In genomic region chr11:65630215-65630614, GRCh38 we compare ENCODE assay signal across 17 cellular contexts. TPM values are rescaled to one million over a fixed set of nuclear protein-coding genes. Genes with fewer than 3 reads are reported as not detected.
A peak's percentile ranks its signal among the peaks of the same experiment; 100 is the strongest.
DNase-seq lines count a peak whose midpoint lies in the region; ATAC-seq, FAIRE-seq and TF ChIP-seq lines count a peak whose summit lies in the region.
"Had no signal": no experiment of that assay in that cellular context is flagged by ENCODE, and none has a peak within 500 bp of the region (broad histone marks: within the 10 kb centered on the region; RNA-seq: fewer than 3 reads in every experiment).

No MANE protein-coding gene starts in this region.

- H3K27me3 ChIP-seq in HepG2 (ENCODE audit: control insufficient read depth in 1 of 2, insufficient read depth in 2 of 2, low read length in 2 of 2) (no peaks in the 10 kb centered on the region), right lobe of liver (no peaks in the 10 kb centered on the region), heart left ventricle (no peaks in the 10 kb centered on the region), right cardiac atrium (ENCODE audit: control insufficient read depth, insufficient read depth) (no peaks in the 10 kb centered on the region), Peyer's patch (no peaks in the 10 kb centered on the region)
- H3K27me3 ChIP-seq: BLaER1 treated with 17β-estradiol and CSF1 and Interleukin-3, amounts not matched to agents 10 nM and 100 nM had no signal

- H3K4me2 ChIP-seq in HepG2 (ENCODE audit: low read depth, low read length) = no peak overlapping the region
- H3K4me2 ChIP-seq: BLaER1 treated with 17β-estradiol and CSF1 and Interleukin-3, amounts not matched to agents 10 nM and 100 nM had no signal

- TF ChIP-seq RAD21 in HepG2 (CRISPR knock-in tag; IDR thresholded peaks at IDR 0.05) = no peak

- in situ Hi-C loops in HepG2 (cut with HindIII; ENCODE audit: extremely low pct_ligation_motif_present, low pct_unique_long_range_greater_than_20kb) = no loop called here

- POLR2A ChIA-PET in HepG2 (lab: Yijun Ruan, JAX) = interaction anchor here (1.0 kb wide), 3 partner anchors 8 to 15 kb away, joined by 3 to 4 read pairs (median 3); partner anchors contain the start of genes PCNX3 and SIPA1

- TF ChIP-seq EP300 in HepG2 (IDR thresholded peaks at IDR 0.05; ENCODE audit: low read depth in 2 of 2, low read length in 2 of 2) = no peak
- TF ChIP-seq EP300 in HepG2 (CRISPR knock-in tag; IDR thresholded peaks at IDR 0.05; ENCODE audit: borderline replicate concordance) = no peak

- H3K9ac ChIP-seq in HepG2 (ENCODE audit: insufficient read depth, low read depth, low read length) = no peak overlapping the region

- H2AFZ ChIP-seq in HepG2 (ENCODE audit: low read length) = no peak overlapping the region

- H3K79me2 ChIP-seq in HepG2 (ENCODE audit: insufficient read depth, low read length) = no peaks in the 10 kb centered on the region

- H3K9me3 ChIP-seq in HepG2 (ENCODE audit: low read length) (no peaks in the 10 kb centered on the region), right lobe of liver (no peaks in the 10 kb centered on the region), heart left ventricle (no peaks in the 10 kb centered on the region), right cardiac atrium (ENCODE audit: control insufficient read depth, low read length) (no peaks in the 10 kb centered on the region), Peyer's patch (no peaks in the 10 kb centered on the region)
- H3K9me3 ChIP-seq: BLaER1 treated with 17β-estradiol and CSF1 and Interleukin-3, amounts not matched to agents 10 nM and 100 nM had no signal

- no peak for DNase-seq in HepG2 (ENCODE audit: low spot score)
- no peak for DNase-seq in right lobe of liver
- DNase-seq in heart left ventricle = peak in 3 of 5 donors; percentile 57 to 82 (median 74)
- DNase-seq in right cardiac atrium = peak in 1 of 3 donors; percentile 74
- no peak for DNase-seq in Peyer's patch
- DNase-seq in activated CD4-positive, alpha-beta T cell treated with anti-CD3 and anti-CD28 coated beads, Interleukin-2, amount 50 U/mL, for 1 hour = no peak
- DNase-seq in NCI-H446 (lab: John Stamatoyannopoulos, UW) = no peak
- DNase-seq: ACHN; Calu3; CD4-positive, CD25-positive, alpha-beta regulatory T cell; DMS 273 treated with DMSO at 0.1 percent for 48 hours; GOT3; H9 had no signal

- ATAC-seq in HepG2 (no peak), right lobe of liver (no peak), heart left ventricle (peak; percentile 30 to 77 (median 60)), right cardiac atrium (peak; percentile 5 to 34)

- no TSS peak for BruUV-seq in HepG2 (replicated peaks; lab: Mats Ljungman, UMichigan)

- peaks cover 51 to 67% of the 10 kb centered on the region in 2 experiments for H3K36me3 ChIP-seq in HepG2 (replicated peaks in 1 of 2; ENCODE audit: control insufficient read depth in 1 of 2, insufficient read depth in 2 of 2, low read length in 2 of 2)
- H3K36me3 ChIP-seq in right lobe of liver = peaks cover 0 to 60% (median 20%) of the 10 kb centered on the region in 4 donors
- peaks cover 2 to 100% (median 89%) of the 10 kb centered on the region in 9 donors for H3K36me3 ChIP-seq in heart left ventricle
- peaks cover 0 to 97% (median 0%) of the 10 kb centered on the region in 3 donors for H3K36me3 ChIP-seq in Peyer's patch

- H3K4me1 ChIP-seq in HepG2 (ENCODE audit: insufficient read depth, low read length) = no peaks in the 10 kb centered on the region
- H3K4me1 ChIP-seq in right lobe of liver = peaks cover 0 to 10% (median 4%) of the 10 kb centered on the region in 4 donors
- H3K4me1 ChIP-seq in heart left ventricle = peaks cover 0 to 19% (median 8%) of the 10 kb centered on the region in 12 donors
- no peaks in the 10 kb centered on the region for H3K4me1 ChIP-seq in right cardiac atrium (ENCODE audit: control insufficient read depth, insufficient read depth, low read length)
- no peaks in the 10 kb centered on the region for H3K4me1 ChIP-seq in Peyer's patch

- no peaks in the 10 kb centered on the region for H4K20me1 ChIP-seq in HepG2 (ENCODE audit: insufficient read depth, low read length)

- intact Hi-C loops in HepG2 (cut with micrococcal nuclease; ENCODE audit: unreplicated experiment) = no loop called here
- intact Hi-C loops in right lobe of liver (cut with DNase I) = no loop called here
- intact Hi-C loops in heart left ventricle (cut with DNase I) = loop anchor here in 2 of 10 donors (10.0 kb wide), 2 partner anchors 75 to 185 kb away; no protein-coding TSS in a partner anchor
- intact Hi-C loops in right cardiac atrium (cut with DNase I) = loop anchor here in 1 of 4 donors (10.0 kb wide), 1 partner anchor 185 kb away; no protein-coding TSS in a partner anchor

- FAIRE-seq in HepG2 (lab: Jason Lieb, UNC) = no peak

- TF ChIP-seq POLR2A in HepG2 (IDR thresholded peaks at IDR 0.05; ENCODE audit: insufficient read depth in 1 of 2, low read depth in 2 of 2, low read length in 2 of 2) = no peak
- no peak for TF ChIP-seq POLR2A in right lobe of liver (IDR thresholded peaks at IDR 0.05)
- TF ChIP-seq POLR2A in heart left ventricle (IDR thresholded peaks at IDR 0.05) = no peak
- TF ChIP-seq POLR2A in Peyer's patch (IDR thresholded peaks at IDR 0.05) = no peak

- H3K27ac ChIP-seq in HepG2 (ENCODE audit: extremely low read length, insufficient read depth, low read length) (no peak overlapping the region), right lobe of liver (no peak overlapping the region), heart left ventricle (peak overlapping the region in 1 of 12 donors; percentile 19), right cardiac atrium (ENCODE audit: low read length) (no peak overlapping the region), Peyer's patch (no peak overlapping the region)
- H3K27ac ChIP-seq: BLaER1 treated with 17β-estradiol and CSF1 and Interleukin-3, amounts not matched to agents 10 nM and 100 nM had no signal

- WGBS in HepG2 (ENCODE audit: low lambda C conversion rate) = 100% methylated on average over 4 of the region's 11 CpGs
- no CpG with 5 or more reads among the region's 11 CpGs for WGBS in right lobe of liver (ENCODE audit: insufficient coverage, low coverage, low lambda C conversion rate, missing lambda C conversion rate)
- WGBS in heart left ventricle, 4 donors = 50 to 67% (median 63%) methylated on average over 11 of the region's 11 CpGs
- WGBS in right cardiac atrium = 78% methylated on average over 11 of the region's 11 CpGs

- TF ChIP-seq CTCF in HepG2 (CRISPR knock-in tag; IDR thresholded peaks at IDR 0.05) = no peak
- no peak for TF ChIP-seq CTCF in right lobe of liver (IDR thresholded peaks at IDR 0.05)
- no peak for TF ChIP-seq CTCF in heart left ventricle (IDR thresholded peaks at IDR 0.05)
- no peak for TF ChIP-seq CTCF in Peyer's patch (IDR thresholded peaks at IDR 0.05)

- no peak overlapping the region for H3K4me3 ChIP-seq in HepG2 (replicated peaks in 1 of 3; ENCODE audit: insufficient read depth in 1 of 3, low read depth in 2 of 3, low read length in 3 of 3)
- no peak overlapping the region for H3K4me3 ChIP-seq in right lobe of liver
- H3K4me3 ChIP-seq in heart left ventricle = no peak overlapping the region
- no peak overlapping the region for H3K4me3 ChIP-seq in right cardiac atrium (ENCODE audit: low read length)
- no peak overlapping the region for H3K4me3 ChIP-seq in Peyer's patch
- H3K4me3 ChIP-seq: BLaER1 treated with 17β-estradiol and CSF1 and Interleukin-3, amounts not matched to agents 10 nM and 100 nM had no signal

- CTCF ChIA-PET in HepG2 (lab: Yijun Ruan, JAX; ENCODE audit: low intra/inter-chr PET ratio, low total read pairs) = no interaction called here

RNA-seq across cellular contexts. Expression of gene SIPA1, which starts 7.7 kb away (rescaled TPM):
- 5.4 and 5.8 TPM in 2 replicates for total RNA-seq in HepG2 (2016; rRNA removed; fragmentation: Illumina TruSeq; extraction: Trizol)
- 2.4 and 2.5 TPM in 2 replicates for total RNA-seq in HepG2 (2016; cell fraction: cytosol; rRNA removed; fragmentation: Illumina TruSeq; extraction: Trizol; ENCODE audit: low read depth)
- total RNA-seq in HepG2 (2016; cell fraction: insoluble cytoplasmic fraction; rRNA removed; fragmentation: Illumina TruSeq; extraction: Trizol) = 5.0 and 7.9 TPM in 2 replicates
- total RNA-seq in HepG2 (2016; cell fraction: membrane; rRNA removed; fragmentation: Illumina TruSeq; extraction: Trizol) = 5.1 and 6.5 TPM in 2 replicates
- 4.5 and 6.8 TPM in 2 replicates for total RNA-seq in HepG2 (2016; cell fraction: nucleus; rRNA removed; fragmentation: Illumina TruSeq; extraction: Trizol)
- polyA plus RNA-seq in HepG2 (2011; rRNA removed) = 7.7 and 9.1 TPM in 2 replicates
- polyA plus RNA-seq in HepG2 (2011; cell fraction: cytosol; rRNA removed) = 4.1 and 8.2 TPM in 2 replicates
- polyA plus RNA-seq in HepG2 (2011; cell fraction: nucleus; rRNA removed) = 29.6 and 37.0 TPM in 2 replicates
- polyA plus RNA-seq in HepG2 (2012) = 4.6 and 5.8 TPM in 2 replicates
- polyA plus RNA-seq in HepG2 (2016; cell fraction: cytosol; fragmentation: Illumina TruSeq; extraction: Trizol; ENCODE audit: low read depth) = 2.6 and 2.8 TPM in 2 replicates
- 4.1 and 5.0 TPM in 2 replicates for polyA plus RNA-seq in HepG2 (2016; cell fraction: insoluble cytoplasmic fraction; fragmentation: Illumina TruSeq; extraction: Trizol; ENCODE audit: low read depth)
- polyA plus RNA-seq in HepG2 (2016; cell fraction: membrane; fragmentation: Illumina TruSeq; extraction: Trizol; ENCODE audit: low read depth) = 4.4 and 5.1 TPM in 2 replicates
- polyA plus RNA-seq in HepG2 (2016; cell fraction: nucleus; fragmentation: Illumina TruSeq; extraction: Trizol; ENCODE audit: insufficient read depth, low read depth) = 10.2 and 11.1 TPM in 2 replicates
- 33.6 and 36.0 TPM in 2 replicates for polyA minus RNA-seq in HepG2 (2011; rRNA and poly(A)+ RNA removed; ENCODE audit: low replicate concordance)
- 9.0 and 11.6 TPM in 2 replicates for polyA minus RNA-seq in HepG2 (2011; cell fraction: cytosol; rRNA and poly(A)+ RNA removed)
- 6.8 and 10.8 TPM in 2 replicates for polyA minus RNA-seq in HepG2 (2011; cell fraction: nucleus; rRNA and poly(A)+ RNA removed)
- 10 to 100 TPM; 21.1 to 34.1 (median 25.3) TPM for total RNA-seq in right lobe of liver
- total RNA-seq in heart left ventricle = 10 to 100 TPM; 17.0 to 63.3 (median 21.6) TPM
- 10 to 100 TPM; 26.5 to 35.5 TPM for polyA plus RNA-seq in heart left ventricle
- 10 to 100 TPM; 22.4 to 27.4 (median 26.2) TPM for total RNA-seq in right cardiac atrium
- 19.3 TPM for polyA plus RNA-seq in right cardiac atrium
- total RNA-seq in Peyer's patch = 10 to 100 TPM; 18.0 to 48.7 (median 24.7) TPM

RNA-seq across cellular contexts. Expression of gene PCNX3, which starts 14.6 kb away (rescaled TPM):
- total RNA-seq in HepG2 (2016; rRNA removed; fragmentation: Illumina TruSeq; extraction: Trizol) (14.5 and 23.0 TPM in 2 replicates), right lobe of liver (10 to 100 TPM; 11.2 to 32.9 (median 12.4) TPM), heart left ventricle (10 to 100 TPM in 8 of 9 donors, 1 to 10 TPM in 1; 9.5 to 23.4 (median 15.4) TPM), right cardiac atrium (10 to 100 TPM; 13.4 to 17.2 (median 14.8) TPM), Peyer's patch (100 to 1,000 TPM in 1 of 4 donors, 10 to 100 TPM in 3; 60.2 to 106 (median 81.3) TPM)
- 8.5 and 8.7 TPM in 2 replicates for total RNA-seq in HepG2 (2016; cell fraction: cytosol; rRNA removed; fragmentation: Illumina TruSeq; extraction: Trizol; ENCODE audit: low read depth)
- 12.2 and 22.7 TPM in 2 replicates for total RNA-seq in HepG2 (2016; cell fraction: insoluble cytoplasmic fraction; rRNA removed; fragmentation: Illumina TruSeq; extraction: Trizol)
- total RNA-seq in HepG2 (2016; cell fraction: membrane; rRNA removed; fragmentation: Illumina TruSeq; extraction: Trizol) = 9.3 and 9.7 TPM in 2 replicates
- 26.0 and 33.8 TPM in 2 replicates for total RNA-seq in HepG2 (2016; cell fraction: nucleus; rRNA removed; fragmentation: Illumina TruSeq; extraction: Trizol)
- polyA plus RNA-seq in HepG2 (2011; rRNA removed) (16.2 and 23.1 TPM in 2 replicates), heart left ventricle (10 to 100 TPM in 1 of 2 donors, 1 to 10 TPM in 1; 7.1 to 14.0 TPM), right cardiac atrium (10.2 TPM)
- polyA plus RNA-seq in HepG2 (2011; cell fraction: cytosol; rRNA removed) = 12.7 and 17.1 TPM in 2 replicates
- polyA plus RNA-seq in HepG2 (2011; cell fraction: nucleus; rRNA removed) = 99.5 and 123 TPM in 2 replicates
- 14.4 and 24.5 TPM in 2 replicates for polyA plus RNA-seq in HepG2 (2012)
- polyA plus RNA-seq in HepG2 (2016; cell fraction: cytosol; fragmentation: Illumina TruSeq; extraction: Trizol; ENCODE audit: low read depth) = 4.3 and 4.9 TPM in 2 replicates
- polyA plus RNA-seq in HepG2 (2016; cell fraction: insoluble cytoplasmic fraction; fragmentation: Illumina TruSeq; extraction: Trizol; ENCODE audit: low read depth) = 14.3 and 21.7 TPM in 2 replicates
- polyA plus RNA-seq in HepG2 (2016; cell fraction: membrane; fragmentation: Illumina TruSeq; extraction: Trizol; ENCODE audit: low read depth) = 5.8 and 6.9 TPM in 2 replicates
- polyA plus RNA-seq in HepG2 (2016; cell fraction: nucleus; fragmentation: Illumina TruSeq; extraction: Trizol; ENCODE audit: insufficient read depth, low read depth) = 68.2 and 73.5 TPM in 2 replicates
- polyA minus RNA-seq in HepG2 (2011; rRNA and poly(A)+ RNA removed; ENCODE audit: low replicate concordance) = 35.6 and 67.6 TPM in 2 replicates
- polyA minus RNA-seq in HepG2 (2011; cell fraction: cytosol; rRNA and poly(A)+ RNA removed) = 23.3 and 27.8 TPM in 2 replicates
- polyA minus RNA-seq in HepG2 (2011; cell fraction: nucleus; rRNA and poly(A)+ RNA removed) = 32.3 and 32.8 TPM in 2 replicates

RNA-seq across cellular contexts. Expression of gene MAP3K11, which starts 16.2 kb away (rescaled TPM):
- 35.6 and 51.5 TPM in 2 replicates for total RNA-seq in HepG2 (2016; rRNA removed; fragmentation: Illumina TruSeq; extraction: Trizol)
- total RNA-seq in HepG2 (2016; cell fraction: cytosol; rRNA removed; fragmentation: Illumina TruSeq; extraction: Trizol; ENCODE audit: low read depth) = 9.8 and 11.0 TPM in 2 replicates
- 28.4 and 51.3 TPM in 2 replicates for total RNA-seq in HepG2 (2016; cell fraction: insoluble cytoplasmic fraction; rRNA removed; fragmentation: Illumina TruSeq; extraction: Trizol)
- total RNA-seq in HepG2 (2016; cell fraction: membrane; rRNA removed; fragmentation: Illumina TruSeq; extraction: Trizol) = 23.9 and 24.4 TPM in 2 replicates
- total RNA-seq in HepG2 (2016; cell fraction: nucleus; rRNA removed; fragmentation: Illumina TruSeq; extraction: Trizol) = 38.3 and 44.6 TPM in 2 replicates
- 35.9 and 54.6 TPM in 2 replicates for polyA plus RNA-seq in HepG2 (2011; rRNA removed)
- 29.9 and 43.3 TPM in 2 replicates for polyA plus RNA-seq in HepG2 (2011; cell fraction: cytosol; rRNA removed)
- 105 and 109 TPM in 2 replicates for polyA plus RNA-seq in HepG2 (2011; cell fraction: nucleus; rRNA removed)
- polyA plus RNA-seq in HepG2 (2012) = 41.6 and 47.6 TPM in 2 replicates
- polyA plus RNA-seq in HepG2 (2016; cell fraction: cytosol; fragmentation: Illumina TruSeq; extraction: Trizol; ENCODE audit: low read depth) = 10.0 and 10.8 TPM in 2 replicates
- polyA plus RNA-seq in HepG2 (2016; cell fraction: insoluble cytoplasmic fraction; fragmentation: Illumina TruSeq; extraction: Trizol; ENCODE audit: low read depth) = 43.2 and 55.5 TPM in 2 replicates
- polyA plus RNA-seq in HepG2 (2016; cell fraction: membrane; fragmentation: Illumina TruSeq; extraction: Trizol; ENCODE audit: low read depth) = 24.5 and 29.1 TPM in 2 replicates
- polyA plus RNA-seq in HepG2 (2016; cell fraction: nucleus; fragmentation: Illumina TruSeq; extraction: Trizol; ENCODE audit: insufficient read depth, low read depth) = 98.1 and 107 TPM in 2 replicates
- polyA minus RNA-seq in HepG2 (2011; rRNA and poly(A)+ RNA removed; ENCODE audit: low replicate concordance) = 59.8 and 117 TPM in 2 replicates
- 35.9 and 41.2 TPM in 2 replicates for polyA minus RNA-seq in HepG2 (2011; cell fraction: cytosol; rRNA and poly(A)+ RNA removed)
- polyA minus RNA-seq in HepG2 (2011; cell fraction: nucleus; rRNA and poly(A)+ RNA removed) = 61.7 and 76.1 TPM in 2 replicates
- total RNA-seq in right lobe of liver = 10 to 100 TPM; 48.3 to 67.1 (median 60.9) TPM
- 10 to 100 TPM; 26.2 to 68.6 (median 31.4) TPM for total RNA-seq in heart left ventricle
- polyA plus RNA-seq in heart left ventricle = 10 to 100 TPM; 29.4 to 39.3 TPM
- total RNA-seq in right cardiac atrium = 10 to 100 TPM; 35.0 to 41.2 (median 38.1) TPM
- 30.8 TPM for polyA plus RNA-seq in right cardiac atrium
- 100 to 1,000 TPM; 106 to 209 (median 150) TPM for total RNA-seq in Peyer's patch

RNA-seq across cellular contexts. Expression of gene RELA, which starts 32.5 kb away (rescaled TPM):
- total RNA-seq in HepG2 (2016; rRNA removed; fragmentation: Illumina TruSeq; extraction: Trizol) = 18.7 and 21.4 TPM in 2 replicates
- total RNA-seq in HepG2 (2016; cell fraction: cytosol; rRNA removed; fragmentation: Illumina TruSeq; extraction: Trizol; ENCODE audit: low read depth) = 13.2 and 15.2 TPM in 2 replicates
- 18.1 and 22.6 TPM in 2 replicates for total RNA-seq in HepG2 (2016; cell fraction: insoluble cytoplasmic fraction; rRNA removed; fragmentation: Illumina TruSeq; extraction: Trizol)
- 29.5 and 31.1 TPM in 2 replicates for total RNA-seq in HepG2 (2016; cell fraction: membrane; rRNA removed; fragmentation: Illumina TruSeq; extraction: Trizol)
- 22.2 and 24.4 TPM in 2 replicates for total RNA-seq in HepG2 (2016; cell fraction: nucleus; rRNA removed; fragmentation: Illumina TruSeq; extraction: Trizol)
- polyA plus RNA-seq in HepG2 (2011; rRNA removed) = 40.5 and 51.0 TPM in 2 replicates
- 17.1 and 18.5 TPM in 2 replicates for polyA plus RNA-seq in HepG2 (2011; cell fraction: cytosol; rRNA removed)
- 130 and 135 TPM in 2 replicates for polyA plus RNA-seq in HepG2 (2011; cell fraction: nucleus; rRNA removed)
- 35.3 and 47.6 TPM in 2 replicates for polyA plus RNA-seq in HepG2 (2012)
- polyA plus RNA-seq in HepG2 (2016; cell fraction: cytosol; fragmentation: Illumina TruSeq; extraction: Trizol; ENCODE audit: low read depth) = 18.5 and 18.9 TPM in 2 replicates
- polyA plus RNA-seq in HepG2 (2016; cell fraction: insoluble cytoplasmic fraction; fragmentation: Illumina TruSeq; extraction: Trizol; ENCODE audit: low read depth) = 29.6 and 39.8 TPM in 2 replicates
- polyA plus RNA-seq in HepG2 (2016; cell fraction: membrane; fragmentation: Illumina TruSeq; extraction: Trizol; ENCODE audit: low read depth) = 31.6 and 34.3 TPM in 2 replicates
- 67.4 and 71.3 TPM in 2 replicates for polyA plus RNA-seq in HepG2 (2016; cell fraction: nucleus; fragmentation: Illumina TruSeq; extraction: Trizol; ENCODE audit: insufficient read depth, low read depth)
- polyA minus RNA-seq in HepG2 (2011; rRNA and poly(A)+ RNA removed; ENCODE audit: low replicate concordance) = 44.8 and 56.8 TPM in 2 replicates
- 19.2 and 21.1 TPM in 2 replicates for polyA minus RNA-seq in HepG2 (2011; cell fraction: cytosol; rRNA and poly(A)+ RNA removed)
- 31.7 and 34.9 TPM in 2 replicates for polyA minus RNA-seq in HepG2 (2011; cell fraction: nucleus; rRNA and poly(A)+ RNA removed)
- total RNA-seq in right lobe of liver = 10 to 100 TPM; 27.8 to 51.1 (median 41.9) TPM
- 10 to 100 TPM; 31.2 to 86.4 (median 42.3) TPM for total RNA-seq in heart left ventricle
- polyA plus RNA-seq in heart left ventricle = 10 to 100 TPM; 22.2 to 49.5 TPM
- 10 to 100 TPM; 40.1 to 54.6 (median 40.9) TPM for total RNA-seq in right cardiac atrium
- 30.6 TPM for polyA plus RNA-seq in right cardiac atrium
- total RNA-seq in Peyer's patch = 10 to 100 TPM; 46.6 to 86.9 (median 59.7) TPM

RNA-seq across cellular contexts. Expression of gene KCNK7, which starts 34.6 kb away (rescaled TPM):
- total RNA-seq in HepG2 (2016; rRNA removed; fragmentation: Illumina TruSeq; extraction: Trizol) = not detected in 2 replicates
- total RNA-seq in HepG2 (2016; cell fraction: cytosol; rRNA removed; fragmentation: Illumina TruSeq; extraction: Trizol; ENCODE audit: low read depth) = not detected in 2 replicates
- not detected in 2 replicates for total RNA-seq in HepG2 (2016; cell fraction: insoluble cytoplasmic fraction; rRNA removed; fragmentation: Illumina TruSeq; extraction: Trizol)
- total RNA-seq in HepG2 (2016; cell fraction: membrane; rRNA removed; fragmentation: Illumina TruSeq; extraction: Trizol) = not detected in 2 replicates
- 1.2 TPM in 1 of 2 replicates, not detected in the other for total RNA-seq in HepG2 (2016; cell fraction: nucleus; rRNA removed; fragmentation: Illumina TruSeq; extraction: Trizol)
- polyA plus RNA-seq in HepG2 (2011; rRNA removed) = 0.11 and 0.14 TPM in 2 replicates
- polyA plus RNA-seq in HepG2 (2011; cell fraction: cytosol; rRNA removed) = 0.04 TPM in 1 of 2 replicates, not detected in the other
- 0.69 and 0.97 TPM in 2 replicates for polyA plus RNA-seq in HepG2 (2011; cell fraction: nucleus; rRNA removed)
- polyA plus RNA-seq in HepG2 (2012) = 0.28 TPM in 1 of 2 replicates, not detected in the other
- not detected in 2 replicates for polyA plus RNA-seq in HepG2 (2016; cell fraction: cytosol; fragmentation: Illumina TruSeq; extraction: Trizol; ENCODE audit: low read depth)
- polyA plus RNA-seq in HepG2 (2016; cell fraction: insoluble cytoplasmic fraction; fragmentation: Illumina TruSeq; extraction: Trizol; ENCODE audit: low read depth) = not detected in 2 replicates
- not detected in 2 replicates for polyA plus RNA-seq in HepG2 (2016; cell fraction: membrane; fragmentation: Illumina TruSeq; extraction: Trizol; ENCODE audit: low read depth)
- 0.38 and 0.77 TPM in 2 replicates for polyA plus RNA-seq in HepG2 (2016; cell fraction: nucleus; fragmentation: Illumina TruSeq; extraction: Trizol; ENCODE audit: insufficient read depth, low read depth)
- 0.33 and 0.90 TPM in 2 replicates for polyA minus RNA-seq in HepG2 (2011; rRNA and poly(A)+ RNA removed; ENCODE audit: low replicate concordance)
- polyA minus RNA-seq in HepG2 (2011; cell fraction: cytosol; rRNA and poly(A)+ RNA removed) = not detected in 2 replicates
- 0.75 and 1.2 TPM in 2 replicates for polyA minus RNA-seq in HepG2 (2011; cell fraction: nucleus; rRNA and poly(A)+ RNA removed)
- total RNA-seq in right lobe of liver = under 1 TPM in 1 of 6 experiments, not detected in 5; 0.31 TPM
- total RNA-seq in heart left ventricle = under 1 TPM in 7 of 9 donors, not detected in 2; 0.18 to 0.75 (median 0.41) TPM
- polyA plus RNA-seq in heart left ventricle = 1 to 10 TPM in 1 of 2 donors, under 1 TPM in 1; 0.42 to 1.6 TPM
- total RNA-seq in right cardiac atrium = under 1 TPM; 0.28 to 0.88 (median 0.55) TPM
- 0.18 TPM for polyA plus RNA-seq in right cardiac atrium
- total RNA-seq in Peyer's patch = 1 to 10 TPM in 3 of 4 donors, not detected in 1; 1.5 to 3.5 (median 2.5) TPM
- total RNA-seq: A172, Daoy had no signal
- polyA plus RNA-seq: IgD-negative memory B cell had no signal

Comparison
In these comparisons a context has a peak if more than half of its experiments do, and no peak if none do; other contexts are left out.
1. ATAC-seq: peak in heart left ventricle (4 of 4) and right cardiac atrium (2 of 2); none in HepG2 (single experiment) and right lobe of liver (0 of 4).
2. DNase-seq: peak in heart left ventricle (3 of 5); none in HepG2 (single experiment), right lobe of liver (0 of 3), Peyer's patch (0 of 3), activated CD4-positive, alpha-beta T cell treated with anti-CD3 and anti-CD28 coated beads, Interleukin-2, amount 50 U/mL, for 1 hour (single experiment) and NCI-H446 (0 of 2).